1 cellular context compared by ENCODE assay signal in genomic region chr11:112620621-112621394, GRCh38.
TF ChIP-seq lines count a peak whose summit lies in the region.

No MANE protein-coding gene starts in this region.

TF ChIP-seq in GM12878, 131 proteins besides CTCF, POLR2A, EP300 and RAD21 (continued from another document):
- TF ChIP-seq E4F1 (IDR thresholded peaks at IDR 0.05; ENCODE audit: borderline replicate concordance, partially characterized antibody) = no peak
- TF ChIP-seq PML (IDR thresholded peaks at IDR 0.05; ENCODE audit: low read length) = no peak
